ENCODE assay signal across 12 cellular contexts in genomic region chr5:140925806-140926205, GRCh38. TPM values are rescaled to one million over a fixed set of nuclear protein-coding genes. Genes with fewer than 3 reads are reported as not detected.
DNase-seq lines count a peak whose midpoint lies in the region; ATAC-seq, FAIRE-seq and TF ChIP-seq lines count a peak whose summit lies in the region.
"Had no signal": no experiment of that assay in that cellular context is flagged by ENCODE, and none has a peak within 500 bp of the region (broad histone marks: within the 10 kb centered on the region; RNA-seq: fewer than 3 reads in every experiment).

No MANE protein-coding gene starts in this region.

- no peak for TF ChIP-seq RAD21 in HepG2 (CRISPR knock-in tag; IDR thresholded peaks at IDR 0.05)

- CTCF ChIA-PET in HepG2 (lab: Yijun Ruan, JAX; ENCODE audit: low intra/inter-chr PET ratio, low total read pairs): no interaction called here

- BruUV-seq in HepG2 (replicated peaks; lab: Mats Ljungman, UMichigan): no TSS peak

- WGBS in right lobe of liver (ENCODE audit: insufficient coverage, low coverage, low lambda C conversion rate, missing lambda C conversion rate): 6% methylated on average over 17 of the region's 19 CpGs
- WGBS in HepG2 (ENCODE audit: low lambda C conversion rate): 70% methylated on average over 19 of the region's 19 CpGs
- WGBS in ectodermal cell, 2 experiments: 6% methylated on average over 18 to 19 of the region's 19 CpGs

- DNase-seq in right lobe of liver: no peak
- no peak for DNase-seq in HepG2 (ENCODE audit: low spot score)
- DNase-seq in vagina (ENCODE audit: extremely low spot score in 2 of 2): no peak
- DNase-seq in Karpas-422: no peak
- no peak for DNase-seq in SHP77 (lab: John Stamatoyannopoulos, UW)
- no peak for DNase-seq in SJCRH30

- in situ Hi-C loops in HepG2 (cut with HindIII; ENCODE audit: extremely low pct_ligation_motif_present, low pct_unique_long_range_greater_than_20kb): no loop called here

- H3K36me3 ChIP-seq in right lobe of liver: no peaks in the 10 kb centered on the region
- no peaks in the 10 kb centered on the region for H3K36me3 ChIP-seq in HepG2 (replicated peaks in 1 of 2; ENCODE audit: control insufficient read depth in 1 of 2, insufficient read depth in 2 of 2, low read length in 2 of 2)
- no peaks in the 10 kb centered on the region for H3K36me3 ChIP-seq in ectodermal cell (ENCODE audit: control insufficient read depth, insufficient read depth, low read length)
- no peaks in the 10 kb centered on the region for H3K36me3 ChIP-seq in vagina
- H3K36me3 ChIP-seq in Karpas-422 (ENCODE audit: insufficient read depth, low read length): no peaks in the 10 kb centered on the region
- no peaks in the 10 kb centered on the region for H3K36me3 ChIP-seq in SJCRH30
- H3K36me3 ChIP-seq: adrenal gland; BLaER1 treated with 17β-estradiol and CSF1 and Interleukin-3, amounts not matched to agents 10 nM and 100 nM; neutrophil had no signal

- no peaks in the 10 kb centered on the region for H3K9me2 ChIP-seq in Karpas-422 (replicated peaks; ENCODE audit: insufficient read depth, low read length)

- no peaks in the 10 kb centered on the region for H3K9me3 ChIP-seq in right lobe of liver
- H3K9me3 ChIP-seq in HepG2 (ENCODE audit: low read length): no peaks in the 10 kb centered on the region
- H3K9me3 ChIP-seq in ectodermal cell (ENCODE audit: control insufficient read depth, low read length): no peaks in the 10 kb centered on the region
- no peaks in the 10 kb centered on the region for H3K9me3 ChIP-seq in vagina
- H3K9me3 ChIP-seq in Karpas-422 (ENCODE audit: low read length): no peaks in the 10 kb centered on the region
- no peaks in the 10 kb centered on the region for H3K9me3 ChIP-seq in SJCRH30 (replicated peaks)
- H3K9me3 ChIP-seq: adrenal gland had no signal

- H3K9me3 Mint-ChIP-seq in nephron: no peaks in the 10 kb centered on the region

- H3K27ac Mint-ChIP-seq in nephron: no peak overlapping the region
- H3K27ac Mint-ChIP-seq: IgD-negative memory B cell had no signal

- H3K27ac ChIP-seq in right lobe of liver (no peak overlapping the region), HepG2 (ENCODE audit: extremely low read length, insufficient read depth, low read length) (no peak overlapping the region), ectodermal cell (ENCODE audit: insufficient read depth, low read depth, low read length, poor library complexity, severe bottlenecking) (no peak overlapping the region), vagina (peak overlapping the region; percentile 5), Karpas-422 (ENCODE audit: low read length) (no peak overlapping the region), SJCRH30 (no peak overlapping the region)
- H3K27ac ChIP-seq: BLaER1 treated with 17β-estradiol and CSF1 and Interleukin-3, amounts not matched to agents 10 nM and 100 nM; neutrophil had no signal

- no peak for ATAC-seq in right lobe of liver
- ATAC-seq in HepG2: no peak

- TF ChIP-seq POLR2A in right lobe of liver (IDR thresholded peaks at IDR 0.05): no peak
- no peak for TF ChIP-seq POLR2A in HepG2 (IDR thresholded peaks at IDR 0.05; ENCODE audit: insufficient read depth in 1 of 2, low read depth in 2 of 2, low read length in 2 of 2)
- TF ChIP-seq POLR2A in vagina (IDR thresholded peaks at IDR 0.05): no peak

- peaks cover 6% of the 10 kb centered on the region for H3K36me3 Mint-ChIP-seq in nephron (ENCODE audit: low read depth)
- H3K36me3 Mint-ChIP-seq: IgD-negative memory B cell had no signal

- peaks cover 0 to 4% (median 0%) of the 10 kb centered on the region in 4 donors for H3K4me1 ChIP-seq in right lobe of liver
- no peaks in the 10 kb centered on the region for H3K4me1 ChIP-seq in HepG2 (ENCODE audit: insufficient read depth, low read length)
- no peaks in the 10 kb centered on the region for H3K4me1 ChIP-seq in ectodermal cell (ENCODE audit: control insufficient read depth, insufficient read depth, low read length)
- H3K4me1 ChIP-seq in vagina: peaks cover 20% of the 10 kb centered on the region
- H3K4me1 ChIP-seq in Karpas-422 (ENCODE audit: low read length): no peaks in the 10 kb centered on the region
- no peaks in the 10 kb centered on the region for H3K4me1 ChIP-seq in SJCRH30
- H3K4me1 ChIP-seq: adrenal gland; BLaER1 treated with 17β-estradiol and CSF1 and Interleukin-3, amounts not matched to agents 10 nM and 100 nM had no signal

- H3K4me3 Mint-ChIP-seq in nephron: peak overlapping the region; percentile 86 to 91 (median 89)

- no peak overlapping the region for H3K4me2 ChIP-seq in HepG2 (ENCODE audit: low read depth, low read length)
- no peak overlapping the region for H3K4me2 ChIP-seq in Karpas-422 (ENCODE audit: low read depth, low read length, poor library complexity, severe bottlenecking)
- H3K4me2 ChIP-seq: BLaER1 treated with 17β-estradiol and CSF1 and Interleukin-3, amounts not matched to agents 10 nM and 100 nM had no signal

- POLR2A ChIA-PET in HepG2 (lab: Yijun Ruan, JAX): no interaction called here

- H3K4me1 Mint-ChIP-seq in nephron: no peaks in the 10 kb centered on the region

- H2AFZ ChIP-seq in HepG2 (ENCODE audit: low read length): no peak overlapping the region
- no peak overlapping the region for H2AFZ ChIP-seq in Karpas-422 (ENCODE audit: low read length)

- intact Hi-C loops in right lobe of liver (cut with DNase I): no loop called here
- intact Hi-C loops in HepG2 (cut with micrococcal nuclease; ENCODE audit: unreplicated experiment): no loop called here
- intact Hi-C loops in vagina (cut with DNase I): no loop called here

- H3K79me2 ChIP-seq in HepG2 (ENCODE audit: insufficient read depth, low read length) (no peaks in the 10 kb centered on the region), Karpas-422 (ENCODE audit: low read length) (no peaks in the 10 kb centered on the region)

- H3K27me3 Mint-ChIP-seq in nephron (ENCODE audit: low read depth): peaks cover 23% of the 10 kb centered on the region

- H4K20me1 ChIP-seq in HepG2 (ENCODE audit: insufficient read depth, low read length) (no peaks in the 10 kb centered on the region), Karpas-422 (ENCODE audit: insufficient read depth, low read depth, low read length) (no peaks in the 10 kb centered on the region)
- H4K20me1 ChIP-seq: BLaER1 treated with 17β-estradiol and CSF1 and Interleukin-3, amounts not matched to agents 10 nM and 100 nM had no signal

- H3K4me3 ChIP-seq in right lobe of liver (peak overlapping the region; percentile 41 to 49 (median 41)), HepG2 (replicated peaks in 1 of 3; ENCODE audit: insufficient read depth in 1 of 3, low read depth in 2 of 3, low read length in 3 of 3) (no peak overlapping the region), ectodermal cell (ENCODE audit: insufficient read depth, low read depth, low read length) (peak overlapping the region; percentile 46), vagina (peak overlapping the region; percentile 45 to 47), Karpas-422 (ENCODE audit: low read length) (no peak overlapping the region), SJCRH30 (no peak overlapping the region)
- H3K4me3 ChIP-seq: BLaER1 treated with 17β-estradiol and CSF1 and Interleukin-3, amounts not matched to agents 10 nM and 100 nM had no signal

- H3K9ac ChIP-seq in HepG2 (ENCODE audit: insufficient read depth, low read depth, low read length) (no peak overlapping the region), Karpas-422 (ENCODE audit: low read length) (no peak overlapping the region)
- H3K9ac ChIP-seq: BLaER1 treated with 17β-estradiol and CSF1 and Interleukin-3, amounts not matched to agents 10 nM and 100 nM had no signal

- FAIRE-seq in HepG2 (lab: Jason Lieb, UNC): no peak

- no peak for TF ChIP-seq CTCF in right lobe of liver (IDR thresholded peaks at IDR 0.05)
- no peak for TF ChIP-seq CTCF in HepG2 (CRISPR knock-in tag; IDR thresholded peaks at IDR 0.05)
- TF ChIP-seq CTCF in nephron (IDR thresholded peaks at IDR 0.05; ENCODE audit: unreplicated experiment in 3 of 3): no peak
- TF ChIP-seq CTCF in vagina (IDR thresholded peaks at IDR 0.05): no peak

- no peak for TF ChIP-seq EP300 in HepG2 (IDR thresholded peaks at IDR 0.05; ENCODE audit: low read depth in 2 of 2, low read length in 2 of 2)
- TF ChIP-seq EP300 in HepG2 (CRISPR knock-in tag; IDR thresholded peaks at IDR 0.05; ENCODE audit: borderline replicate concordance): no peak

- H3K27me3 ChIP-seq in right lobe of liver (no peaks in the 10 kb centered on the region), HepG2 (ENCODE audit: control insufficient read depth in 1 of 2, insufficient read depth in 2 of 2, low read length in 2 of 2) (peaks cover 2 to 17% of the 10 kb centered on the region in 2 experiments; a peak in 3 of 5 replicates), ectodermal cell (ENCODE audit: control insufficient read depth, insufficient read depth, low read length, poor library complexity, severe bottlenecking) (peaks cover 41% of the 10 kb centered on the region), vagina (no peaks in the 10 kb centered on the region), Karpas-422 (ENCODE audit: low read length) (no peaks in the 10 kb centered on the region), SJCRH30 (no peaks in the 10 kb centered on the region)
- H3K27me3 ChIP-seq: BLaER1 treated with 17β-estradiol and CSF1 and Interleukin-3, amounts not matched to agents 10 nM and 100 nM had no signal

RNA-seq across cellular contexts. Expression of gene PCDHAC1, which starts 0.3 kb away (rescaled TPM):
- under 1 TPM; 0.18 to 0.86 (median 0.35) TPM for total RNA-seq in right lobe of liver
- 0.04 TPM in 1 of 2 replicates, not detected in the other for total RNA-seq in HepG2 (2016; rRNA removed; fragmentation: Illumina TruSeq; extraction: Trizol)
- not detected in 2 replicates for total RNA-seq in HepG2 (2016; cell fraction: cytosol; rRNA removed; fragmentation: Illumina TruSeq; extraction: Trizol; ENCODE audit: low read depth)
- total RNA-seq in HepG2 (2016; cell fraction: insoluble cytoplasmic fraction; rRNA removed; fragmentation: Illumina TruSeq; extraction: Trizol): 0.04 TPM in 1 of 2 replicates, not detected in the other
- total RNA-seq in HepG2 (2016; cell fraction: membrane; rRNA removed; fragmentation: Illumina TruSeq; extraction: Trizol): not detected in 2 replicates
- total RNA-seq in HepG2 (2016; cell fraction: nucleus; rRNA removed; fragmentation: Illumina TruSeq; extraction: Trizol): 0.13 and 0.16 TPM in 2 replicates
- 0.03 TPM in 1 of 2 replicates, not detected in the other for polyA plus RNA-seq in HepG2 (2011; rRNA removed)
- not detected in 2 replicates for polyA plus RNA-seq in HepG2 (2011; cell fraction: cytosol; rRNA removed)
- 0.05 TPM in 1 of 2 replicates, not detected in the other for polyA plus RNA-seq in HepG2 (2011; cell fraction: nucleus; rRNA removed)
- not detected in 2 replicates for polyA plus RNA-seq in HepG2 (2012)
- not detected in 2 replicates for polyA plus RNA-seq in HepG2 (2016; cell fraction: cytosol; fragmentation: Illumina TruSeq; extraction: Trizol; ENCODE audit: low read depth)
- not detected in 2 replicates for polyA plus RNA-seq in HepG2 (2016; cell fraction: insoluble cytoplasmic fraction; fragmentation: Illumina TruSeq; extraction: Trizol; ENCODE audit: low read depth)
- not detected in 2 replicates for polyA plus RNA-seq in HepG2 (2016; cell fraction: membrane; fragmentation: Illumina TruSeq; extraction: Trizol; ENCODE audit: low read depth)
- polyA plus RNA-seq in HepG2 (2016; cell fraction: nucleus; fragmentation: Illumina TruSeq; extraction: Trizol; ENCODE audit: insufficient read depth, low read depth): not detected in 2 replicates
- 0.32 TPM in 1 of 2 replicates, not detected in the other for polyA minus RNA-seq in HepG2 (2011; rRNA and poly(A)+ RNA removed; ENCODE audit: low replicate concordance)
- not detected in 2 replicates for polyA minus RNA-seq in HepG2 (2011; cell fraction: cytosol; rRNA and poly(A)+ RNA removed)
- 0.12 and 0.13 TPM in 2 replicates for polyA minus RNA-seq in HepG2 (2011; cell fraction: nucleus; rRNA and poly(A)+ RNA removed)
- polyA plus RNA-seq in ectodermal cell (2013, experiment 1 of 4): 2.5 TPM
- polyA plus RNA-seq in ectodermal cell (2013, experiment 2 of 4): 2.3 TPM
- 2.0 TPM for polyA plus RNA-seq in ectodermal cell (2013, experiment 3 of 4)
- 2.5 TPM for polyA plus RNA-seq in ectodermal cell (2013, experiment 4 of 4)
- 0.49 TPM for total RNA-seq in vagina
- total RNA-seq in Karpas-422 (2014; rRNA removed; shearing (Covaris generic); ENCODE audit: low replicate concordance): not detected in 2 replicates
- not detected in 2 replicates for total RNA-seq in SJCRH30 (2014; rRNA removed; shearing (Covaris generic))
- polyA plus RNA-seq: IgD-negative memory B cell had no signal

RNA-seq across cellular contexts. Expression of gene PCDHAC2, which starts 40.5 kb away (rescaled TPM):
- total RNA-seq in right lobe of liver: 1 to 10 TPM in 3 of 6 experiments, under 1 TPM in 3; 0.68 to 2.2 (median 1.3) TPM
- not detected in 2 replicates for total RNA-seq in HepG2 (2016; rRNA removed; fragmentation: Illumina TruSeq; extraction: Trizol)
- not detected in 2 replicates for total RNA-seq in HepG2 (2016; cell fraction: cytosol; rRNA removed; fragmentation: Illumina TruSeq; extraction: Trizol; ENCODE audit: low read depth)
- total RNA-seq in HepG2 (2016; cell fraction: insoluble cytoplasmic fraction; rRNA removed; fragmentation: Illumina TruSeq; extraction: Trizol): not detected in 2 replicates
- not detected in 2 replicates for total RNA-seq in HepG2 (2016; cell fraction: membrane; rRNA removed; fragmentation: Illumina TruSeq; extraction: Trizol)
- not detected in 2 replicates for total RNA-seq in HepG2 (2016; cell fraction: nucleus; rRNA removed; fragmentation: Illumina TruSeq; extraction: Trizol)
- not detected in 2 replicates for polyA plus RNA-seq in HepG2 (2011; rRNA removed)
- polyA plus RNA-seq in HepG2 (2011; cell fraction: cytosol; rRNA removed): not detected in 2 replicates
- not detected in 2 replicates for polyA plus RNA-seq in HepG2 (2011; cell fraction: nucleus; rRNA removed)
- not detected in 2 replicates for polyA plus RNA-seq in HepG2 (2012)
- polyA plus RNA-seq in HepG2 (2016; cell fraction: cytosol; fragmentation: Illumina TruSeq; extraction: Trizol; ENCODE audit: low read depth): not detected in 2 replicates
- not detected in 2 replicates for polyA plus RNA-seq in HepG2 (2016; cell fraction: insoluble cytoplasmic fraction; fragmentation: Illumina TruSeq; extraction: Trizol; ENCODE audit: low read depth)
- not detected in 2 replicates for polyA plus RNA-seq in HepG2 (2016; cell fraction: membrane; fragmentation: Illumina TruSeq; extraction: Trizol; ENCODE audit: low read depth)
- polyA plus RNA-seq in HepG2 (2016; cell fraction: nucleus; fragmentation: Illumina TruSeq; extraction: Trizol; ENCODE audit: insufficient read depth, low read depth): not detected in 2 replicates
- 0.07 TPM in 1 of 2 replicates, not detected in the other for polyA minus RNA-seq in HepG2 (2011; rRNA and poly(A)+ RNA removed; ENCODE audit: low replicate concordance)
- polyA minus RNA-seq in HepG2 (2011; cell fraction: cytosol; rRNA and poly(A)+ RNA removed): not detected in 2 replicates
- not detected in 2 replicates for polyA minus RNA-seq in HepG2 (2011; cell fraction: nucleus; rRNA and poly(A)+ RNA removed)
- 3.3 TPM for polyA plus RNA-seq in ectodermal cell (2013, experiment 1 of 4)
- polyA plus RNA-seq in ectodermal cell (2013, experiment 2 of 4): 4.7 TPM
- 2.7 TPM for polyA plus RNA-seq in ectodermal cell (2013, experiment 3 of 4)
- 3.0 TPM for polyA plus RNA-seq in ectodermal cell (2013, experiment 4 of 4)
- total RNA-seq in vagina: 3.9 TPM
- not detected in 2 replicates for total RNA-seq in Karpas-422 (2014; rRNA removed; shearing (Covaris generic); ENCODE audit: low replicate concordance)
- total RNA-seq in SJCRH30 (2014; rRNA removed; shearing (Covaris generic)): 0.08 TPM in 1 of 2 replicates, not detected in the other
- polyA plus RNA-seq: IgD-negative memory B cell had no signal

RNA-seq across cellular contexts. Expression of gene PCDHA13, which starts 43.9 kb away (rescaled TPM):
- 1 to 10 TPM in 3 of 6 experiments, under 1 TPM in 2, not detected in 1; 0.35 to 1.8 (median 1.2) TPM for total RNA-seq in right lobe of liver
- total RNA-seq in HepG2 (2016; rRNA removed; fragmentation: Illumina TruSeq; extraction: Trizol): 0.04 TPM in 1 of 2 replicates, not detected in the other
- total RNA-seq in HepG2 (2016; cell fraction: cytosol; rRNA removed; fragmentation: Illumina TruSeq; extraction: Trizol; ENCODE audit: low read depth): not detected in 2 replicates
- not detected in 2 replicates for total RNA-seq in HepG2 (2016; cell fraction: insoluble cytoplasmic fraction; rRNA removed; fragmentation: Illumina TruSeq; extraction: Trizol)
- total RNA-seq in HepG2 (2016; cell fraction: membrane; rRNA removed; fragmentation: Illumina TruSeq; extraction: Trizol): not detected in 2 replicates
- 0.16 and 0.44 TPM in 2 replicates for total RNA-seq in HepG2 (2016; cell fraction: nucleus; rRNA removed; fragmentation: Illumina TruSeq; extraction: Trizol)
- polyA plus RNA-seq in HepG2 (2011; rRNA removed): 0.03 TPM in 1 of 2 replicates, not detected in the other
- polyA plus RNA-seq in HepG2 (2011; cell fraction: cytosol; rRNA removed): not detected in 2 replicates
- polyA plus RNA-seq in HepG2 (2011; cell fraction: nucleus; rRNA removed): 0.05 TPM in 1 of 2 replicates, not detected in the other
- not detected in 2 replicates for polyA plus RNA-seq in HepG2 (2012)
- polyA plus RNA-seq in HepG2 (2016; cell fraction: cytosol; fragmentation: Illumina TruSeq; extraction: Trizol; ENCODE audit: low read depth): not detected in 2 replicates
- polyA plus RNA-seq in HepG2 (2016; cell fraction: insoluble cytoplasmic fraction; fragmentation: Illumina TruSeq; extraction: Trizol; ENCODE audit: low read depth): not detected in 2 replicates
- 0.03 TPM in 1 of 2 replicates, not detected in the other for polyA plus RNA-seq in HepG2 (2016; cell fraction: membrane; fragmentation: Illumina TruSeq; extraction: Trizol; ENCODE audit: low read depth)
- not detected in 2 replicates for polyA plus RNA-seq in HepG2 (2016; cell fraction: nucleus; fragmentation: Illumina TruSeq; extraction: Trizol; ENCODE audit: insufficient read depth, low read depth)
- polyA minus RNA-seq in HepG2 (2011; rRNA and poly(A)+ RNA removed; ENCODE audit: low replicate concordance): 0.05 and 0.06 TPM in 2 replicates
- polyA minus RNA-seq in HepG2 (2011; cell fraction: cytosol; rRNA and poly(A)+ RNA removed): not detected in 2 replicates
- polyA minus RNA-seq in HepG2 (2011; cell fraction: nucleus; rRNA and poly(A)+ RNA removed): 0.26 TPM in 1 of 2 replicates, not detected in the other
- 1.5 TPM for polyA plus RNA-seq in ectodermal cell (2013, experiment 1 of 4)
- 1.0 TPM for polyA plus RNA-seq in ectodermal cell (2013, experiment 2 of 4)
- polyA plus RNA-seq in ectodermal cell (2013, experiment 3 of 4): 0.64 TPM
- polyA plus RNA-seq in ectodermal cell (2013, experiment 4 of 4): 1.0 TPM
- total RNA-seq in vagina: not detected
- total RNA-seq in Karpas-422 (2014; rRNA removed; shearing (Covaris generic); ENCODE audit: low replicate concordance): not detected in 2 replicates
- 0.05 TPM in 1 of 2 replicates, not detected in the other for total RNA-seq in SJCRH30 (2014; rRNA removed; shearing (Covaris generic))
- polyA plus RNA-seq: IgD-negative memory B cell had no signal

RNA-seq across cellular contexts. Expression of gene PCDHA12, which starts 50.7 kb away (rescaled TPM):
- total RNA-seq in right lobe of liver (under 1 TPM in 4 of 6 experiments, not detected in 2; 0.18 to 0.51 (median 0.32) TPM), HepG2 (2016; rRNA removed; fragmentation: Illumina TruSeq; extraction: Trizol) (not detected in 2 replicates), vagina (0.25 TPM)
- not detected in 2 replicates for total RNA-seq in HepG2 (2016; cell fraction: cytosol; rRNA removed; fragmentation: Illumina TruSeq; extraction: Trizol; ENCODE audit: low read depth)
- 0.03 and 0.06 TPM in 2 replicates for total RNA-seq in HepG2 (2016; cell fraction: insoluble cytoplasmic fraction; rRNA removed; fragmentation: Illumina TruSeq; extraction: Trizol)
- not detected in 2 replicates for total RNA-seq in HepG2 (2016; cell fraction: membrane; rRNA removed; fragmentation: Illumina TruSeq; extraction: Trizol)
- 0.19 and 0.40 TPM in 2 replicates for total RNA-seq in HepG2 (2016; cell fraction: nucleus; rRNA removed; fragmentation: Illumina TruSeq; extraction: Trizol)
- polyA plus RNA-seq in HepG2 (2011; rRNA removed): 0.03 TPM in 1 of 2 replicates, not detected in the other
- polyA plus RNA-seq in HepG2 (2011; cell fraction: cytosol; rRNA removed): not detected in 2 replicates
- 0.05 TPM in 2 replicates for polyA plus RNA-seq in HepG2 (2011; cell fraction: nucleus; rRNA removed)
- polyA plus RNA-seq in HepG2 (2012): not detected in 2 replicates
- not detected in 2 replicates for polyA plus RNA-seq in HepG2 (2016; cell fraction: cytosol; fragmentation: Illumina TruSeq; extraction: Trizol; ENCODE audit: low read depth)
- polyA plus RNA-seq in HepG2 (2016; cell fraction: insoluble cytoplasmic fraction; fragmentation: Illumina TruSeq; extraction: Trizol; ENCODE audit: low read depth): not detected in 2 replicates
- polyA plus RNA-seq in HepG2 (2016; cell fraction: membrane; fragmentation: Illumina TruSeq; extraction: Trizol; ENCODE audit: low read depth): not detected in 2 replicates
- polyA plus RNA-seq in HepG2 (2016; cell fraction: nucleus; fragmentation: Illumina TruSeq; extraction: Trizol; ENCODE audit: insufficient read depth, low read depth): not detected in 2 replicates
- 0.08 and 0.14 TPM in 2 replicates for polyA minus RNA-seq in HepG2 (2011; rRNA and poly(A)+ RNA removed; ENCODE audit: low replicate concordance)
- polyA minus RNA-seq in HepG2 (2011; cell fraction: cytosol; rRNA and poly(A)+ RNA removed): not detected in 2 replicates
- polyA minus RNA-seq in HepG2 (2011; cell fraction: nucleus; rRNA and poly(A)+ RNA removed): 0.25 and 0.39 TPM in 2 replicates
- polyA plus RNA-seq in ectodermal cell (2013, experiment 1 of 4): 5.9 TPM
- polyA plus RNA-seq in ectodermal cell (2013, experiment 2 of 4): 5.4 TPM
- 4.2 TPM for polyA plus RNA-seq in ectodermal cell (2013, experiment 3 of 4)
- polyA plus RNA-seq in ectodermal cell (2013, experiment 4 of 4): 4.3 TPM
- not detected in 2 replicates for total RNA-seq in Karpas-422 (2014; rRNA removed; shearing (Covaris generic); ENCODE audit: low replicate concordance)
- total RNA-seq in SJCRH30 (2014; rRNA removed; shearing (Covaris generic)): not detected in 2 replicates
- polyA plus RNA-seq: IgD-negative memory B cell had no signal

RNA-seq across cellular contexts. Expression of gene PCDHA11, which starts 57.0 kb away (rescaled TPM):
- total RNA-seq in right lobe of liver (under 1 TPM in 3 of 6 experiments, not detected in 3; 0.04 to 0.51 (median 0.07) TPM), HepG2 (2016; rRNA removed; fragmentation: Illumina TruSeq; extraction: Trizol) (0.07 and 0.29 TPM in 2 replicates), vagina (not detected)
- not detected in 2 replicates for total RNA-seq in HepG2 (2016; cell fraction: cytosol; rRNA removed; fragmentation: Illumina TruSeq; extraction: Trizol; ENCODE audit: low read depth)
- total RNA-seq in HepG2 (2016; cell fraction: insoluble cytoplasmic fraction; rRNA removed; fragmentation: Illumina TruSeq; extraction: Trizol): 0.11 TPM in 1 of 2 replicates, not detected in the other
- not detected in 2 replicates for total RNA-seq in HepG2 (2016; cell fraction: membrane; rRNA removed; fragmentation: Illumina TruSeq; extraction: Trizol)
- total RNA-seq in HepG2 (2016; cell fraction: nucleus; rRNA removed; fragmentation: Illumina TruSeq; extraction: Trizol): 0.13 and 0.43 TPM in 2 replicates
- polyA plus RNA-seq in HepG2 (2011; rRNA removed): 0.05 TPM in 1 of 2 replicates, not detected in the other
- polyA plus RNA-seq in HepG2 (2011; cell fraction: cytosol; rRNA removed): 0.01 and 0.08 TPM in 2 replicates
- 0.05 and 0.07 TPM in 2 replicates for polyA plus RNA-seq in HepG2 (2011; cell fraction: nucleus; rRNA removed)
- not detected in 2 replicates for polyA plus RNA-seq in HepG2 (2012)
- not detected in 2 replicates for polyA plus RNA-seq in HepG2 (2016; cell fraction: cytosol; fragmentation: Illumina TruSeq; extraction: Trizol; ENCODE audit: low read depth)
- polyA plus RNA-seq in HepG2 (2016; cell fraction: insoluble cytoplasmic fraction; fragmentation: Illumina TruSeq; extraction: Trizol; ENCODE audit: low read depth): not detected in 2 replicates
- not detected in 2 replicates for polyA plus RNA-seq in HepG2 (2016; cell fraction: membrane; fragmentation: Illumina TruSeq; extraction: Trizol; ENCODE audit: low read depth)
- polyA plus RNA-seq in HepG2 (2016; cell fraction: nucleus; fragmentation: Illumina TruSeq; extraction: Trizol; ENCODE audit: insufficient read depth, low read depth): 0.18 TPM in 1 of 2 replicates, not detected in the other
- 0.07 and 0.40 TPM in 2 replicates for polyA minus RNA-seq in HepG2 (2011; rRNA and poly(A)+ RNA removed; ENCODE audit: low replicate concordance)
- not detected in 2 replicates for polyA minus RNA-seq in HepG2 (2011; cell fraction: cytosol; rRNA and poly(A)+ RNA removed)
- polyA minus RNA-seq in HepG2 (2011; cell fraction: nucleus; rRNA and poly(A)+ RNA removed): 0.64 and 1.2 TPM in 2 replicates
- polyA plus RNA-seq in ectodermal cell (2013, experiment 1 of 4): 9.4 TPM
- polyA plus RNA-seq in ectodermal cell (2013, experiment 2 of 4): 10.1 TPM
- 8.4 TPM for polyA plus RNA-seq in ectodermal cell (2013, experiment 3 of 4)
- polyA plus RNA-seq in ectodermal cell (2013, experiment 4 of 4): 9.6 TPM
- not detected in 2 replicates for total RNA-seq in Karpas-422 (2014; rRNA removed; shearing (Covaris generic); ENCODE audit: low replicate concordance)
- total RNA-seq in SJCRH30 (2014; rRNA removed; shearing (Covaris generic)): not detected in 2 replicates
- polyA plus RNA-seq: IgD-negative memory B cell had no signal

Comparison
In these comparisons a context has a peak if more than half of its experiments do, and no peak if none do; other contexts are left out.
1. H3K4me3 ChIP-seq: peak in right lobe of liver (3 of 3), ectodermal cell (single experiment) and vagina (2 of 2); none in HepG2 (0 of 3), Karpas-422 (single experiment) and SJCRH30 (single experiment).